In the genomic region with DNA sequence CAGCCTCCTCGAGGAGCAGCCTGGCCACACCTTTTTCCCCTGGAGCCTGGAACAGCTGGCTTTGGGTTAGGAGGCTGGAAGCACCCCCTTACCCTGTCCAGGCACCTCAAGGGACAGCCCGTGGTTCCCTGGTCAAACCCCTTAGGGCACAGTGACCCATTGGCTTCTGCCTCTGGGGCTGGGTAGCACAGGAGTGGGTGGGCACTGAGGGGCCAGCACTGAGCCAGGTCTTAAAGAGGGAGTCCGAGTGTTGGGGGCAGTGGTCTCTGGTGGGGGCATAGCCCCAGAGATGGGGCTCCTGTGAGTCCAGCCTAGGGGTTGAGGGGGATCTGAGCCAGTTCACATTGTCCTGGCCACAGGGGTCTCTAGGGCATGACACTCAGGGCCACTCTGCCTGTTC, we compare ENCODE assay signal across 2 cellular contexts.
TF ChIP-seq lines count a peak whose summit lies in the region.

No MANE protein-coding gene starts in this region.

TF ChIP-seq in HCT116, 20 proteins besides CTCF, POLR2A, EP300 and RAD21:
- TF ChIP-seq EZH2 (IDR thresholded peaks at IDR 0.05) (no peak), ELF1 (IDR thresholded peaks at IDR 0.05; ENCODE audit: borderline replicate concordance, low read depth) (no peak), SIN3A (IDR thresholded peaks at IDR 0.05; ENCODE audit: low read depth) (no peak), JUND (IDR thresholded peaks at IDR 0.05) (no peak), ZFX (IDR thresholded peaks at IDR 0.05) (no peak), CEBPB (IDR thresholded peaks at IDR 0.05; ENCODE audit: low read depth) (no peak), YY1 (IDR thresholded peaks at IDR 0.05; ENCODE audit: extremely low read depth, insufficient replicate concordance, low read depth, low read length) (no peak), ZNF274 (IDR thresholded peaks at IDR 0.05; ENCODE audit: low read depth, low read length) (no peak), FOSL1 (IDR thresholded peaks at IDR 0.05; ENCODE audit: low read depth) (no peak), EGR1 (IDR thresholded peaks at IDR 0.05; ENCODE audit: low read depth) (no peak), TCF7L2 (IDR thresholded peaks at IDR 0.05; ENCODE audit: borderline replicate concordance, extremely low read depth, insufficient read depth, insufficient read length) (no peak)
- TF ChIP-seq, protein P1, sequence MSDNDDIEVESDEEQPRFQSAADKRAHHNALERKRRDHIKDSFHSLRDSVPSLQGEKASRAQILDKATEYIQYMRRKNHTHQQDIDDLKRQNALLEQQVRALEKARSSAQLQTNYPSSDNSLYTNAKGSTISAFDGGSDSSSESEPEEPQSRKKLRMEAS (IDR thresholded peaks at IDR 0.05), result no peak
- TF ChIP-seq, protein P2, sequence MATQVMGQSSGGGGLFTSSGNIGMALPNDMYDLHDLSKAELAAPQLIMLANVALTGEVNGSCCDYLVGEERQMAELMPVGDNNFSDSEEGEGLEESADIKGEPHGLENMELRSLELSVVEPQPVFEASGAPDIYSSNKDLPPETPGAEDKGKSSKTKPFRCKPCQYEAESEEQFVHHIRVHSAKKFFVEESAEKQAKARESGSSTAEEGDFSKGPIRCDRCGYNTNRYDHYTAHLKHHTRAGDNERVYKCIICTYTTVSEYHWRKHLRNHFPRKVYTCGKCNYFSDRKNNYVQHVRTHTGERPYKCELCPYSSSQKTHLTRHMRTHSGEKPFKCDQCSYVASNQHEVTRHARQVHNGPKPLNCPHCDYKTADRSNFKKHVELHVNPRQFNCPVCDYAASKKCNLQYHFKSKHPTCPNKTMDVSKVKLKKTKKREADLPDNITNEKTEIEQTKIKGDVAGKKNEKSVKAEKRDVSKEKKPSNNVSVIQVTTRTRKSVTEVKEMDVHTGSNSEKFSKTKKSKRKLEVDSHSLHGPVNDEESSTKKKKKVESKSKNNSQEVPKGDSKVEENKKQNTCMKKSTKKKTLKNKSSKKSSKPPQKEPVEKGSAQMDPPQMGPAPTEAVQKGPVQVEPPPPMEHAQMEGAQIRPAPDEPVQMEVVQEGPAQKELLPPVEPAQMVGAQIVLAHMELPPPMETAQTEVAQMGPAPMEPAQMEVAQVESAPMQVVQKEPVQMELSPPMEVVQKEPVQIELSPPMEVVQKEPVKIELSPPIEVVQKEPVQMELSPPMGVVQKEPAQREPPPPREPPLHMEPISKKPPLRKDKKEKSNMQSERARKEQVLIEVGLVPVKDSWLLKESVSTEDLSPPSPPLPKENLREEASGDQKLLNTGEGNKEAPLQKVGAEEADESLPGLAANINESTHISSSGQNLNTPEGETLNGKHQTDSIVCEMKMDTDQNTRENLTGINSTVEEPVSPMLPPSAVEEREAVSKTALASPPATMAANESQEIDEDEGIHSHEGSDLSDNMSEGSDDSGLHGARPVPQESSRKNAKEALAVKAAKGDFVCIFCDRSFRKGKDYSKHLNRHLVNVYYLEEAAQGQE (IDR thresholded peaks at IDR 0.05; ENCODE audit: low read depth), result no peak

TF ChIP-seq in H1, 55 proteins besides CTCF, POLR2A, EP300 and RAD21:
- TF ChIP-seq, protein P3, sequence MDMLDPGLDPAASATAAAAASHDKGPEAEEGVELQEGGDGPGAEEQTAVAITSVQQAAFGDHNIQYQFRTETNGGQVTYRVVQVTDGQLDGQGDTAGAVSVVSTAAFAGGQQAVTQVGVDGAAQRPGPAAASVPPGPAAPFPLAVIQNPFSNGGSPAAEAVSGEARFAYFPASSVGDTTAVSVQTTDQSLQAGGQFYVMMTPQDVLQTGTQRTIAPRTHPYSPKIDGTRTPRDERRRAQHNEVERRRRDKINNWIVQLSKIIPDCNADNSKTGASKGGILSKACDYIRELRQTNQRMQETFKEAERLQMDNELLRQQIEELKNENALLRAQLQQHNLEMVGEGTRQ (IDR thresholded peaks at IDR 0.05; ENCODE audit: low read length), result no peak
- TF ChIP-seq BACH1 (IDR thresholded peaks at IDR 0.05; ENCODE audit: low read length) (no peak), SP4 (IDR thresholded peaks at IDR 0.05; ENCODE audit: low read length) (no peak), POLR2AphosphoS5 (IDR thresholded peaks at IDR 0.05; ENCODE audit: low read depth, low read length) (no peak), POU5F1 (IDR thresholded peaks at IDR 0.05; ENCODE audit: low read depth, low read length) (no peak), RFX5 (IDR thresholded peaks at IDR 0.05; ENCODE audit: borderline replicate concordance, low read depth, low read length) (no peak), JUND (IDR thresholded peaks at IDR 0.05; ENCODE audit: low read length) (no peak), KDM5A (IDR thresholded peaks at IDR 0.05; ENCODE audit: low read length) (no peak), BCL11A (IDR thresholded peaks at IDR 0.05; ENCODE audit: low read depth in 2 of 2, low read length in 2 of 2) (no peak), TBP (IDR thresholded peaks at IDR 0.05; ENCODE audit: low read depth, low read length) (no peak), SAP30 (IDR thresholded peaks at IDR 0.05; ENCODE audit: insufficient read depth, insufficient replicate concordance, low read length) (no peak), SP2 (IDR thresholded peaks at IDR 0.05; ENCODE audit: low read length) (no peak)
- TF ChIP-seq, protein P1 (IDR thresholded peaks at IDR 0.05), result no peak
- TF ChIP-seq, protein P4, sequence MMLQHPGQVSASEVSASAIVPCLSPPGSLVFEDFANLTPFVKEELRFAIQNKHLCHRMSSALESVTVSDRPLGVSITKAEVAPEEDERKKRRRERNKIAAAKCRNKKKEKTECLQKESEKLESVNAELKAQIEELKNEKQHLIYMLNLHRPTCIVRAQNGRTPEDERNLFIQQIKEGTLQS (IDR thresholded peaks at IDR 0.05; ENCODE audit: insufficient read depth, low read depth, low read length), result no peak
